8 cellular contexts compared by ENCODE assay signal in the genomic region with DNA sequence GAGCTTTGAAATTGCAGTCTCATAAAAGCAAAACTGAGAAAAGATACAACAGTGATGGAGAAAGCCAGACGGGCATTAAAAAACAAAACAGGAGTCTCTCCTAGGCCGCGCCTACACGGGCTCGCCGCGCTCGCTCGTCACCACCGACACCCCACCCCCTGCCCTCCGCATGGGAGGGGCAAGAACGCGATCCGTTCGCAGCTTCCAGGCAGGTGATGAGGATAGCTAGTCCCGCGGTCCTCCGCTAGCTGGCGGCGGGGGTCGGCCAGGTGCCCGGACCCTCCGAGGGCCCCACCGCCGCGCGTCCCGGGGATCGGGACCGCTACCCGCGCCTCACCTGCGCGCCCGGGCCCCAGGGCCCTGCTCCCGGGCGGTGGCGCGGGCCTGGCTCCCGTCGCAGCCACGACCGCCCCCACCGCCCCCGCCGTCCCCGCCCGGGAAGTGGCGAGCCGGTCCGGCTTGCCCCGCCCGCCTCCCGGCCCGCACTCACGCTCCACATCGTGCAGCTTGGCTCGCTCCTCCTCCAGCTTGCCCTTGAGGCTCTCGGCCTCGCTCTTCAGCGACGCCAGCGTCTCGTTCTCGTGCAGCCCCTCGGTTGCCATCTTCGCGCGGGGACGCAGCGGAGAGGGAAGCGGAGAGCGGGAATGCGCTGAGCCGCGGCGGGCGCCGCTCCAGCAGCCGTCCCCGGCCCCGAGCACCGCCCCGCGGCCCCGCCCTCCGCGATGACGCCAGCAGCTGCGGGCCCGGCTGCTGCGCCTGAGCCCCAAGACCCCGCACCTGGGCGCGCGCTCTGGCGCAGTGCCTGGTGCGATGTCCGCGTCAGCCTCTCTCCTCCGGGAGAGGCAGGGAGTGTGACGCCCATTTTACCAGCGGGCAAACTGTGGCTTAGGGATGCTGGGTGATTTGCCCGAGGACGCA. TPM values are rescaled to one million over a fixed set of nuclear protein-coding genes. Genes with fewer than 3 reads are reported as not detected.
DNase-seq lines count a peak whose midpoint lies in the region; ATAC-seq and TF ChIP-seq lines count a peak whose summit lies in the region.

No MANE protein-coding gene starts in this region.

- peaks cover 0 to 5% of the 10 kb centered on the region in 2 donors for H3K36me3 Mint-ChIP-seq in CD14-positive monocyte

- H3K4me3 Mint-ChIP-seq in CD14-positive monocyte, result peak overlapping the region; percentile 93 to 99

- peak; percentile 78 for ATAC-seq in HG03442 (IDR thresholded peaks at IDR 0.05; ENCODE audit: unreplicated experiment)

- H3K4me1 Mint-ChIP-seq in CD14-positive monocyte, result peaks cover 16% of the 10 kb centered on the region

- peaks cover 27 to 37% (median 30%) of the 10 kb centered on the region in 3 donors for H3K27me3 Mint-ChIP-seq in CD14-positive monocyte (ENCODE audit: low read depth in 3 of 3)

- intact Hi-C loops in CD14-positive monocyte (cut with micrococcal nuclease) (no loop called here), lower leg skin (cut with DNase I; ENCODE audit: low total_unique reads) (no loop called here)

- peak in 1 of 2 donors; percentile 9 for TF ChIP-seq POLR2A in lower leg skin (IDR thresholded peaks at IDR 0.05)

- peak overlapping the region; percentile 70 for H3K4me3 ChIP-seq in lower leg skin (ENCODE audit: low read depth, poor library complexity, severe bottlenecking)

- peaks cover 0 to 6% (median 3%) of the 10 kb centered on the region in 7 donors for H3K9me3 Mint-ChIP-seq in CD14-positive monocyte

- 1% methylated on average over 54 to 63 of the region's 105 CpGs for WGBS in lower leg skin, 2 donors

- peak overlapping the region; percentile 3 to 87 (median 82) for H3K27ac Mint-ChIP-seq in CD14-positive monocyte

- peak; percentile 61 for DNase-seq in CD14-positive monocyte (ENCODE audit: low spot score)
- peak; percentile 77 for DNase-seq in GM19240 (ENCODE audit: insufficient read length, low spot score)
- DNase-seq in NCI-H526 (lab: John Stamatoyannopoulos, UW), result peak; percentile 50 to 89
- DNase-seq in activated CD4-positive, alpha-beta T cell treated with anti-CD3 and anti-CD28 coated beads, Interleukin-2, amount 50 U/mL, for 48 hours, result peak; percentile 87 to 91
- DNase-seq in dermis microvascular lymphatic vessel endothelial cell (ENCODE audit: low read depth in 2 of 2), result peak; percentile 65 to 86
- peak; percentile 78 to 97 for DNase-seq in lower leg skin (ENCODE audit: low spot score in 2 of 2)
- DNase-seq in stimulated activated CD4-positive, alpha-beta T cell treated with anti-CD3 and anti-CD28 coated beads, Interleukin-4, amount 100 ng/mL, for 48 hours (ENCODE audit: low read depth in 2 of 2), result peak; percentile 75 to 83

- TF ChIP-seq CTCF in CD14-positive monocyte (IDR thresholded peaks at IDR 0.05), result no peak
- TF ChIP-seq CTCF in lower leg skin (IDR thresholded peaks at IDR 0.05), result no peak

RNA-seq across cellular contexts. Expression of a gene that starts 11.7 kb away (rescaled TPM):
- polyA plus RNA-seq in CD14-positive monocyte, result 1 to 10 TPM; 4.3 to 5.4 TPM
- total RNA-seq in dermis microvascular lymphatic vessel endothelial cell (30.9 and 49.3 TPM in 2 replicates), lower leg skin (10 to 100 TPM; 15.7 to 30.7 (median 21.9) TPM)

Comparison
In these comparisons a context has a peak if more than half of its experiments do, and no peak if none do; other contexts are left out.
1. Peak in every context shown above with its lines: DNase-seq, ATAC-seq and H3K4me3 ChIP-seq.